11 cellular contexts compared by ENCODE assay signal in the genomic region with DNA sequence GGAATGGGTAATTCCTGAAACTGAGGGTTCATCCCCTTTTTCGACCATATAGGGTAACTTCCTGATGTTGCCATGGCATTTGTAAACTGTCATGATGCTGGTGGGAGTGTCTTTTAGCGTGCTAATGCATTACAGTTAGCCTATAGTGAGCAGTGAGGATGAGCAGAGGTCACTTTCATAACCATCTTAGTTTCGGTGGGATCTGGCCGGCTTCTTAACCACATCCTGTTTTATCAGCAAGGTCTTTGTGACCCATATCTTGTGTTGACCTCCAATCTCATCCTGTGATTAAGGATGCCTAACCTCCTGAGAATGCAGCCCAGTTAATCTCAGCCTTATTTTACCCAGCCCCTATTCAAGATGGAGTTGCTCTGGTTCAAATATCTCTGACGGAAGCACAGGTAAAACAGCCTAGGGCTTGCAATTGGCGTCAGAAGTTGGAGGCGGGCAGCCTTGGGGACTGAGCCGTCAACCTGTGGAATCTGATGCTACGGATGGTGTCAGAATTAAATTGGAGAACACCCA. TPM values are rescaled to one million over a fixed set of nuclear protein-coding genes. Genes with fewer than 3 reads are reported as not detected.
A peak's percentile ranks its signal among the peaks of the same experiment; 100 is the strongest.
DNase-seq lines count a peak whose midpoint lies in the region; ATAC-seq and TF ChIP-seq lines count a peak whose summit lies in the region.
"Had no signal": no experiment of that assay in that cellular context is flagged by ENCODE, and none has a peak within 500 bp of the region (broad histone marks: within the 10 kb centered on the region; RNA-seq: fewer than 3 reads in every experiment).

No MANE protein-coding gene starts in this region.

- H3K4me3 ChIP-seq in uterus: no peak overlapping the region

- ATAC-seq in GM18858 (IDR thresholded peaks at IDR 0.05; ENCODE audit: unreplicated experiment): peak; percentile 55
- ATAC-seq in HG02884 (IDR thresholded peaks at IDR 0.05; ENCODE audit: unreplicated experiment): peak; percentile 62
- ATAC-seq in GM21576 (IDR thresholded peaks at IDR 0.05; ENCODE audit: unreplicated experiment): no peak

- H3K4me1 Mint-ChIP-seq in mesothelial cell of epicardium: peaks cover 46% of the 10 kb centered on the region
- H3K4me1 Mint-ChIP-seq: nephron had no signal

- no peaks in the 10 kb centered on the region for H3K36me3 ChIP-seq in uterus

- H3K9me3 ChIP-seq in uterus: no peaks in the 10 kb centered on the region

- H3K27ac ChIP-seq in uterus: no peak overlapping the region

- peaks cover 28% of the 10 kb centered on the region for H3K36me3 Mint-ChIP-seq in mesothelial cell of epicardium

- H3K4me3 Mint-ChIP-seq in mesothelial cell of epicardium: no peak overlapping the region
- H3K4me3 Mint-ChIP-seq: nephron had no signal

- H3K27me3 ChIP-seq in uterus: no peaks in the 10 kb centered on the region

- no peaks in the 10 kb centered on the region for H3K4me1 ChIP-seq in uterus

- no peaks in the 10 kb centered on the region for H3K27me3 Mint-ChIP-seq in mesothelial cell of epicardium (ENCODE audit: low read depth)

- DNase-seq in OCI-M1 (lab: John Stamatoyannopoulos, UW) (peak; percentile 75), mesothelial cell of epicardium (ENCODE audit: low spot score in 2 of 2, unreplicated experiment in 2 of 2) (no peak), kidney glomerular epithelial cell (lab: John Stamatoyannopoulos, UW) (no peak), uterus (no peak)
- DNase-seq in stimulated activated CD4-positive, alpha-beta T cell treated with anti-CD3 and anti-CD28 coated beads, Interleukin-2, amount 100 ng/mL, for 48 hours: no peak
- DNase-seq: activated T-cell treated with anti-CD3 and anti-CD28 coated beads for 4 hours, NCI-H510A had no signal

- peaks cover 19% of the 10 kb centered on the region for H3K9me3 Mint-ChIP-seq in mesothelial cell of epicardium

- TF ChIP-seq POLR2A in uterus (IDR thresholded peaks at IDR 0.05): no peak

- intact Hi-C loops in uterus (cut with DNase I; ENCODE audit: low total_unique reads): no loop called here

- peak overlapping the region; percentile 88 for H3K27ac Mint-ChIP-seq in mesothelial cell of epicardium

- TF ChIP-seq CTCF in mesothelial cell of epicardium (IDR thresholded peaks at IDR 0.05; ENCODE audit: unreplicated experiment) (no peak), uterus (IDR thresholded peaks at IDR 0.05) (no peak)

RNA-seq across cellular contexts. Expression of gene RALBP1, which starts 19.5 kb away (rescaled TPM):
- total RNA-seq in mesothelial cell of epicardium (43.2 to 44.7 TPM (median 44.1 TPM) in 3 replicates), uterus (10 to 100 TPM; 18.8 to 67.8 (median 30.0) TPM)
